Comparison of ENCODE assay signal across 16 cellular contexts in the genomic region with DNA sequence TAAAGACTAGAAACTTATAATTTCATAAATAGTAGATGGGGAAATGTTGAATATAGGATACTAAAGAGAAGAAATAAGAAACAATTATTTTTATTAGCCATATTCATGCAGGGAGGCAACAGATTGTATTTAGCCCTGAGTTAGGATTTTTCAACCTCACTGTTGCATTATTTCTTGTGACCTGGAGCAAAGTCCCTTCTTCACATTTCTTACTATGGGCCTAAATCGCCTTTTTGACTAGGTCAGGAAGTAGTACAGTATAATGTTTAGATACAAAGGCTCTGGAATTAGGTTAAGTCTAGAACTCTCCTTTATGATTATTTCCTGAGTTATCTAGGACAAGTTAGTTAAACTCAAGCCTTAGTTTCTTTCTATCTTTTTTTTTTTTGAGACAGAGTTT.
A peak's percentile ranks its signal among the peaks of the same experiment; 100 is the strongest.
DNase-seq lines count a peak whose midpoint lies in the region; ATAC-seq and TF ChIP-seq lines count a peak whose summit lies in the region.
"Had no signal": no experiment of that assay in that cellular context is flagged by ENCODE, and none has a peak within 500 bp of the region (broad histone marks: within the 10 kb centered on the region; RNA-seq: fewer than 3 reads in every experiment).

No MANE protein-coding gene starts in this region.

- H3K27ac ChIP-seq in RWPE2 (ENCODE audit: poor library complexity, severe bottlenecking): peak overlapping the region; percentile 31

- H3K27me3 Mint-ChIP-seq in natural killer cell (ENCODE audit: low read depth in 2 of 2) (no peaks in the 10 kb centered on the region), memory B cell (no peaks in the 10 kb centered on the region)
- H3K27me3 Mint-ChIP-seq in natural killer cell treated with Interleukin-12 subunit alpha and Interleukin-12 subunit beta and Interleukin-15 and Interleukin-18, amount 100 ng/mL, for 72 hours: no peaks in the 10 kb centered on the region
- H3K27me3 Mint-ChIP-seq: B cell; CD4-positive, alpha-beta memory T cell had no signal

- no peak overlapping the region for H3K4me3 Mint-ChIP-seq in natural killer cell
- no peak overlapping the region for H3K4me3 Mint-ChIP-seq in natural killer cell treated with Interleukin-12 subunit alpha and Interleukin-12 subunit beta and Interleukin-15 and Interleukin-18, amount 100 ng/mL, for 72 hours
- H3K4me3 Mint-ChIP-seq in memory B cell: no peak overlapping the region
- H3K4me3 Mint-ChIP-seq: B cell; CD4-positive, alpha-beta memory T cell; HFFc6 had no signal

- DNase-seq in natural killer cell (no peak), RWPE2 (ENCODE audit: low spot score) (no peak), memory B cell (ENCODE audit: low spot score in 2 of 2) (no peak), ACHN (no peak)
- DNase-seq in natural killer cell treated with Interleukin-12 subunit alpha and Interleukin-12 subunit beta and Interleukin-15 and Interleukin-18, amount 100 ng/mL, for 72 hours (ENCODE audit: low spot score): no peak
- DNase-seq in activated T-cell treated with anti-CD3 and anti-CD28 coated beads, Interleukin-2, amount 50 U/mL, for 48 hours: no peak
- DNase-seq: C1 segment of cervical spinal cord; CD4-positive, alpha-beta memory T cell; DMS79; HCEC 1CT; HFFc6; IMR-90; KBM-7 had no signal

- no peak for TF ChIP-seq CTCF in natural killer cell (IDR thresholded peaks at IDR 0.05)
- no peak for TF ChIP-seq CTCF in RWPE2 (IDR thresholded peaks at IDR 0.05; ENCODE audit: poor library complexity, severe bottlenecking)

- H3K9me3 Mint-ChIP-seq in natural killer cell (no peaks in the 10 kb centered on the region), memory B cell (peaks cover 3% of the 10 kb centered on the region)
- H3K9me3 Mint-ChIP-seq in natural killer cell treated with Interleukin-12 subunit alpha and Interleukin-12 subunit beta and Interleukin-15 and Interleukin-18, amount 100 ng/mL, for 72 hours: no peaks in the 10 kb centered on the region
- H3K9me3 Mint-ChIP-seq: CD4-positive, alpha-beta memory T cell; HFFc6 had no signal

- no peaks in the 10 kb centered on the region for H3K36me3 ChIP-seq in RWPE2 (ENCODE audit: low read depth)

- H3K27me3 ChIP-seq in RWPE2 (ENCODE audit: insufficient read depth, poor library complexity, severe bottlenecking): no peaks in the 10 kb centered on the region

- no peaks in the 10 kb centered on the region for H3K9me3 ChIP-seq in RWPE2 (ENCODE audit: severe bottlenecking)

- H3K4me1 Mint-ChIP-seq in natural killer cell (peaks cover 44 to 45% of the 10 kb centered on the region in 2 donors), memory B cell (peaks cover 24% of the 10 kb centered on the region)
- peaks cover 18 to 24% of the 10 kb centered on the region in 2 donors for H3K4me1 Mint-ChIP-seq in natural killer cell treated with Interleukin-12 subunit alpha and Interleukin-12 subunit beta and Interleukin-15 and Interleukin-18, amount 100 ng/mL, for 72 hours (ENCODE audit: low read depth in 2 of 2)

- in situ Hi-C loops in ACHN (cut with HindIII; ENCODE audit: low pct_ligation_motif_present, low pct_unique_long_range_greater_than_20kb, low sequenced_read_pairs): no loop called here

- no peak overlapping the region for H3K4me3 ChIP-seq in RWPE2 (ENCODE audit: severe bottlenecking)
- H3K4me3 ChIP-seq: GM12878 had no signal

- ATAC-seq in natural killer cell (no peak), RWPE2 (ENCODE audit: low read depth) (no peak), memory B cell (ENCODE audit: low read depth) (no peak), GM18505 (IDR thresholded peaks at IDR 0.05; ENCODE audit: unreplicated experiment) (no peak)
- ATAC-seq in natural killer cell treated with Interleukin-12 subunit alpha and Interleukin-12 subunit beta and Interleukin-15 and Interleukin-18, amount 100 ng/mL, for 72 hours: no peak
- ATAC-seq: GM12878 had no signal

- intact Hi-C loops in natural killer cell (cut with micrococcal nuclease): loop anchor here (10.0 kb wide), 1 partner anchor 143 kb away; a partner anchor contains a TSS

- no peak for TF ChIP-seq POLR2A in GM18505 (IDR thresholded peaks at IDR 0.05; ENCODE audit: borderline replicate concordance, extremely low read depth, insufficient read depth, insufficient read length)

- H3K4me1 ChIP-seq in RWPE2 (ENCODE audit: insufficient read depth, poor library complexity, severe bottlenecking): peaks cover 21% of the 10 kb centered on the region

- H3K27ac Mint-ChIP-seq in natural killer cell (peak overlapping the region; percentile 18 to 69), memory B cell (peak overlapping the region; percentile 41)
- H3K27ac Mint-ChIP-seq in natural killer cell treated with Interleukin-12 subunit alpha and Interleukin-12 subunit beta and Interleukin-15 and Interleukin-18, amount 100 ng/mL, for 72 hours: no peak overlapping the region
- H3K27ac Mint-ChIP-seq: B cell, HFFc6 had no signal

- H3K36me3 Mint-ChIP-seq in natural killer cell: no peaks in the 10 kb centered on the region
- H3K36me3 Mint-ChIP-seq in natural killer cell treated with Interleukin-12 subunit alpha and Interleukin-12 subunit beta and Interleukin-15 and Interleukin-18, amount 100 ng/mL, for 72 hours: no peaks in the 10 kb centered on the region
- peaks cover 5% of the 10 kb centered on the region for H3K36me3 Mint-ChIP-seq in memory B cell

Comparison
In these comparisons a context has a peak if more than half of its experiments do, and no peak if none do; other contexts are left out.
1. H3K27ac Mint-ChIP-seq: peak in natural killer cell (2 of 2) and memory B cell (single experiment); none in natural killer cell treated with Interleukin-12 subunit alpha and Interleukin-12 subunit beta and Interleukin-15 and Interleukin-18, amount 100 ng/mL, for 72 hours (0 of 2).